Comparison of ENCODE assay signal across 16 cellular contexts in genomic region chr16:29985271-29985811, GRCh38. TPM values are rescaled to one million over a fixed set of nuclear protein-coding genes. Genes with fewer than 3 reads are reported as not detected.
DNase-seq lines count a peak whose midpoint lies in the region; ATAC-seq, FAIRE-seq and TF ChIP-seq lines count a peak whose summit lies in the region.
"Had no signal": no experiment of that assay in that cellular context is flagged by ENCODE, and none has a peak within 500 bp of the region (broad histone marks: within the 10 kb centered on the region; RNA-seq: fewer than 3 reads in every experiment).

No MANE protein-coding gene starts in this region.

- BruUV-seq in endothelial cell of umbilical vein (replicated peaks; lab: Mats Ljungman, UMichigan), result TSS peak; percentile 6

- 92 to 93% methylated on average over 26 to 28 of the region's 28 CpGs for WGBS in aorta, 2 donors

- no peak for TF ChIP-seq POLR2A in endothelial cell of umbilical vein (IDR thresholded peaks at IDR 0.05; ENCODE audit: low read depth, low read length)

- ATAC-seq in Right ventricle myocardium superior (ENCODE audit: poor library complexity) (no peak), left cardiac atrium (no peak), aorta (ENCODE audit: low FRiP score) (no peak)

- H3K4me1 ChIP-seq in endothelial cell of umbilical vein (ENCODE audit: control insufficient read depth, extremely low read depth, insufficient read depth, low read length) (peaks cover under 1% of the 10 kb centered on the region), aorta (ENCODE audit: control insufficient read depth in 1 of 2, insufficient read depth in 2 of 2, low read length in 2 of 2) (no peaks in the 10 kb centered on the region)
- no peaks in the 10 kb centered on the region for H3K4me1 ChIP-seq in CD4-positive, alpha-beta memory T cell (ENCODE audit: insufficient read depth, low read length)
- H3K4me1 ChIP-seq: Peyer's patch had no signal

- H3K4me3 ChIP-seq in endothelial cell of umbilical vein (replicated peaks in 1 of 3; ENCODE audit: insufficient read depth in 1 of 3, low read depth in 1 of 3, low read length in 3 of 3) (no peak overlapping the region), aorta (ENCODE audit: low read length in 2 of 2) (no peak overlapping the region)
- no peak overlapping the region for H3K4me3 ChIP-seq in CD4-positive, alpha-beta memory T cell (ENCODE audit: low read length in 2 of 2)
- H3K4me3 ChIP-seq: Peyer's patch had no signal

- intact Hi-C loops in Right ventricle myocardium superior (cut with DNase I) (no loop called here), left cardiac atrium (cut with DNase I) (no loop called here), endothelial cell of umbilical vein (cut with micrococcal nuclease) (no loop called here), aorta (cut with DNase I) (no loop called here)
- intact Hi-C loops in CD4-positive, alpha-beta memory T cell (cut with micrococcal nuclease), result no loop called here

- H3K27me3 ChIP-seq in endothelial cell of umbilical vein (ENCODE audit: control insufficient read depth in 2 of 2, insufficient read depth in 2 of 2, low read length in 2 of 2) (no peaks in the 10 kb centered on the region), aorta (ENCODE audit: control insufficient read depth in 1 of 2, insufficient read depth in 2 of 2, low read length in 1 of 2) (no peaks in the 10 kb centered on the region)
- H3K27me3 ChIP-seq in CD4-positive, alpha-beta memory T cell (ENCODE audit: insufficient read depth, low read length), result no peaks in the 10 kb centered on the region
- H3K27me3 ChIP-seq: Peyer's patch had no signal

- H3K4me3 Mint-ChIP-seq in CD4-positive, alpha-beta memory T cell, result no peak overlapping the region
- H3K4me3 Mint-ChIP-seq: CD8-positive, alpha-beta memory T cell; H9 had no signal

- H3K27me3 Mint-ChIP-seq in CD4-positive, alpha-beta memory T cell, result no peaks in the 10 kb centered on the region
- H3K27me3 Mint-ChIP-seq: CD8-positive, alpha-beta memory T cell had no signal

- H3K9me3 ChIP-seq in endothelial cell of umbilical vein (replicated peaks; ENCODE audit: control insufficient read depth, insufficient read depth, low read length) (no peaks in the 10 kb centered on the region), aorta (ENCODE audit: control insufficient read depth, low read length) (no peaks in the 10 kb centered on the region)
- H3K9me3 ChIP-seq in CD4-positive, alpha-beta memory T cell (ENCODE audit: control insufficient read depth in 1 of 2, low read length in 2 of 2), result no peaks in the 10 kb centered on the region
- H3K9me3 ChIP-seq: Peyer's patch had no signal

- H3K79me2 ChIP-seq in endothelial cell of umbilical vein (ENCODE audit: control insufficient read depth, insufficient read depth, low read length), result peaks cover 3% of the 10 kb centered on the region

- no peak overlapping the region for H3K9ac ChIP-seq in endothelial cell of umbilical vein (replicated peaks; ENCODE audit: extremely low read depth, insufficient read depth, low read length)

- CTCF ChIA-PET in endothelial cell of umbilical vein (lab: Charles Lee), result interaction anchor here (0.7 to 2.1 kb wide), 4 partner anchors 11 to 178 kb away, joined by 3 to 6 read pairs (median 3); partner anchors contain the start of genes HIRIP3 and INO80E
- CTCF ChIA-PET in CD4-positive, alpha-beta memory T cell (lab: Charles Lee; ENCODE audit: partially characterized antibody), result interaction anchor here (1.1 kb wide), 1 partner anchor 8 kb away, joined by 3 read pairs; no protein-coding TSS in a partner anchor

- H3K36me3 ChIP-seq in endothelial cell of umbilical vein (ENCODE audit: control insufficient read depth in 2 of 2, extremely low read depth in 1 of 2, insufficient read depth in 2 of 2, low read length in 2 of 2) (peaks cover 47 to 88% of the 10 kb centered on the region in 2 experiments), aorta (ENCODE audit: control insufficient read depth in 1 of 2, insufficient read depth in 2 of 2, low read length in 1 of 2) (peaks cover 8 to 9% of the 10 kb centered on the region in 2 donors)
- H3K36me3 ChIP-seq in CD4-positive, alpha-beta memory T cell (ENCODE audit: insufficient read depth, low read length), result peaks cover 76% of the 10 kb centered on the region

- peaks cover 56 to 80% of the 10 kb centered on the region in 2 donors for H3K36me3 Mint-ChIP-seq in CD4-positive, alpha-beta memory T cell

- peak; percentile 37 for DNase-seq in Right ventricle myocardium superior
- DNase-seq in left cardiac atrium, result no peak
- no peak for DNase-seq in endothelial cell of umbilical vein (ENCODE audit: low read depth, low spot score)
- DNase-seq in aorta, result peak; percentile 41 to 69
- no peak for DNase-seq in CD4-positive, alpha-beta memory T cell
- DNase-seq in NCI-H82 (lab: John Stamatoyannopoulos, UW), result no peak
- DNase-seq: H9, Kasumi-1, MM.1S, NCI-H1092 treated with DMSO at 0.1 percent for 48 hours, NCI-H2081 treated with DMSO at 0.1 percent for 48 hours, NCI-H510A, SIG-M5 had no signal

- no peaks in the 10 kb centered on the region for H3K9me3 Mint-ChIP-seq in CD4-positive, alpha-beta memory T cell
- H3K9me3 Mint-ChIP-seq: CD8-positive, alpha-beta memory T cell; H9 had no signal

- FAIRE-seq in endothelial cell of umbilical vein (lab: Jason Lieb, UNC), result no peak

- peaks cover 0 to 2% (median 0%) of the 10 kb centered on the region in 4 donors for H3K4me1 Mint-ChIP-seq in CD4-positive, alpha-beta memory T cell
- H3K4me1 Mint-ChIP-seq: CD8-positive, alpha-beta memory T cell; H9 had no signal

- H3K27ac ChIP-seq in endothelial cell of umbilical vein (ENCODE audit: insufficient read depth, low read depth, low read length), result no peak overlapping the region
- H3K27ac ChIP-seq in aorta (ENCODE audit: low read depth in 1 of 2, low read length in 2 of 2), result no peak overlapping the region
- H3K27ac ChIP-seq in CD4-positive, alpha-beta memory T cell (ENCODE audit: low read depth, low read length), result no peak overlapping the region
- H3K27ac ChIP-seq: Peyer's patch had no signal

- H3K9me1 ChIP-seq in endothelial cell of umbilical vein (replicated peaks; ENCODE audit: control insufficient read depth, extremely low read depth, insufficient read depth, low read length), result no peaks in the 10 kb centered on the region

- no peak overlapping the region for H3K27ac Mint-ChIP-seq in CD4-positive, alpha-beta memory T cell
- H3K27ac Mint-ChIP-seq: H9 had no signal

- dilution Hi-C loops in endothelial cell of umbilical vein (cut with MboI; ENCODE audit: extremely low pct_ligation_motif_present, low sequenced_read_pairs), result no loop called here

- POLR2A ChIA-PET in endothelial cell of umbilical vein (lab: Charles Lee), result interaction anchor here (1.1 to 1.2 kb wide), 2 partner anchors 10 to 12 kb away, joined by 3 read pairs; partner anchors contain the start of gene HIRIP3
- POLR2A ChIA-PET in CD4-positive, alpha-beta memory T cell (lab: Charles Lee; ENCODE audit: partially characterized antibody), result no interaction called here

- H4K20me1 ChIP-seq in endothelial cell of umbilical vein (replicated peaks; ENCODE audit: control insufficient read depth, extremely low read depth, insufficient read depth, low read length), result no peaks in the 10 kb centered on the region

- no peak overlapping the region for H2AFZ ChIP-seq in endothelial cell of umbilical vein (ENCODE audit: low read depth, low read length)

- TF ChIP-seq CTCF in endothelial cell of umbilical vein (IDR thresholded peaks at IDR 0.05; ENCODE audit: extremely low read depth in 1 of 2, insufficient read depth in 1 of 2, low read depth in 1 of 2, low read length in 2 of 2), result no peak

- H3K4me2 ChIP-seq in endothelial cell of umbilical vein (ENCODE audit: insufficient read depth, low read length), result no peak overlapping the region

RNA-seq across cellular contexts. Expression of gene HIRIP3, which starts 10.1 kb away (rescaled TPM):
- total RNA-seq in Right ventricle myocardium superior (19.5 TPM), left cardiac atrium (10 to 100 TPM; 13.0 to 18.4 TPM), endothelial cell of umbilical vein (8.6 and 8.7 TPM in 2 replicates), aorta (1 to 10 TPM; 7.9 to 8.8 TPM)
- polyA plus RNA-seq in endothelial cell of umbilical vein (6.7 and 7.2 TPM in 2 replicates), aorta (10 to 100 TPM; 13.3 to 23.6 TPM)
- polyA plus RNA-seq in endothelial cell of umbilical vein (2011; cell fraction: cytosol; rRNA removed), result 8.2 and 8.8 TPM in 2 replicates
- 3.6 and 5.0 TPM in 2 replicates for polyA plus RNA-seq in endothelial cell of umbilical vein (2011; cell fraction: nucleus; rRNA removed)
- 5.0 and 6.0 TPM in 2 replicates for polyA plus RNA-seq in endothelial cell of umbilical vein (2012)
- 1.5 and 2.9 TPM in 2 replicates for polyA minus RNA-seq in endothelial cell of umbilical vein
- 14.5 TPM for polyA minus RNA-seq in endothelial cell of umbilical vein (2011; cell fraction: cytosol; rRNA and poly(A)+ RNA removed)
- polyA minus RNA-seq in endothelial cell of umbilical vein (2011; cell fraction: nucleus; rRNA and poly(A)+ RNA removed), result 0.96 and 1.9 TPM in 2 replicates
- 10 to 100 TPM; 19.2 to 19.7 TPM for total RNA-seq in CD4-positive, alpha-beta memory T cell
- polyA plus RNA-seq in CD4-positive, alpha-beta memory T cell, result 10 to 100 TPM; 21.4 to 26.0 TPM

RNA-seq across cellular contexts. Expression of gene INO80E, which starts 10.7 kb away (rescaled TPM):
- total RNA-seq in Right ventricle myocardium superior (28.0 TPM), left cardiac atrium (10 to 100 TPM; 33.6 to 35.9 TPM), endothelial cell of umbilical vein (76.4 and 84.1 TPM in 2 replicates), aorta (10 to 100 TPM; 46.1 to 73.1 TPM)
- polyA plus RNA-seq in endothelial cell of umbilical vein (41.7 and 42.7 TPM in 2 replicates), aorta (100 to 1,000 TPM in 1 of 2 donors, 10 to 100 TPM in 1; 51.0 to 108 TPM)
- 41.6 and 53.4 TPM in 2 replicates for polyA plus RNA-seq in endothelial cell of umbilical vein (2011; cell fraction: cytosol; rRNA removed)
- polyA plus RNA-seq in endothelial cell of umbilical vein (2011; cell fraction: nucleus; rRNA removed), result 53.2 and 82.2 TPM in 2 replicates
- polyA plus RNA-seq in endothelial cell of umbilical vein (2012), result 48.9 and 55.5 TPM in 2 replicates
- polyA minus RNA-seq in endothelial cell of umbilical vein, result 15.1 and 15.5 TPM in 2 replicates
- polyA minus RNA-seq in endothelial cell of umbilical vein (2011; cell fraction: cytosol; rRNA and poly(A)+ RNA removed), result 23.2 TPM
- 5.2 and 13.4 TPM in 2 replicates for polyA minus RNA-seq in endothelial cell of umbilical vein (2011; cell fraction: nucleus; rRNA and poly(A)+ RNA removed)
- 100 to 1,000 TPM; 124 to 126 TPM for total RNA-seq in CD4-positive, alpha-beta memory T cell
- 1 to 10 TPM; 6.7 to 7.3 TPM for polyA plus RNA-seq in CD4-positive, alpha-beta memory T cell

RNA-seq across cellular contexts. Expression of gene TAOK2, which starts 11.7 kb away (rescaled TPM):
- total RNA-seq in Right ventricle myocardium superior (29.7 TPM), left cardiac atrium (10 to 100 TPM; 33.6 to 45.8 TPM), endothelial cell of umbilical vein (112 and 114 TPM in 2 replicates), aorta (10 to 100 TPM; 37.5 to 57.7 TPM)
- polyA plus RNA-seq in endothelial cell of umbilical vein (52.8 and 57.5 TPM in 2 replicates), aorta (10 to 100 TPM in 1 of 2 donors, 1 to 10 TPM in 1; 7.6 to 24.2 TPM)
- polyA plus RNA-seq in endothelial cell of umbilical vein (2011; cell fraction: cytosol; rRNA removed), result 31.8 and 41.7 TPM in 2 replicates
- 179 and 192 TPM in 2 replicates for polyA plus RNA-seq in endothelial cell of umbilical vein (2011; cell fraction: nucleus; rRNA removed)
- 44.4 and 50.9 TPM in 2 replicates for polyA plus RNA-seq in endothelial cell of umbilical vein (2012)
- polyA minus RNA-seq in endothelial cell of umbilical vein, result 71.1 and 77.2 TPM in 2 replicates
- 15.8 TPM for polyA minus RNA-seq in endothelial cell of umbilical vein (2011; cell fraction: cytosol; rRNA and poly(A)+ RNA removed)
- 63.8 and 70.5 TPM in 2 replicates for polyA minus RNA-seq in endothelial cell of umbilical vein (2011; cell fraction: nucleus; rRNA and poly(A)+ RNA removed)
- 10 to 100 TPM; 53.8 to 56.0 TPM for total RNA-seq in CD4-positive, alpha-beta memory T cell
- 1 to 10 TPM; 1.7 to 8.2 TPM for polyA plus RNA-seq in CD4-positive, alpha-beta memory T cell

RNA-seq across cellular contexts. Expression of gene TMEM219, which starts 23.5 kb away (rescaled TPM):
- total RNA-seq in Right ventricle myocardium superior, result 70.6 TPM
- total RNA-seq in left cardiac atrium, result 10 to 100 TPM; 73.8 to 78.8 TPM
- 99.4 and 110 TPM in 2 replicates for total RNA-seq in endothelial cell of umbilical vein
- polyA plus RNA-seq in endothelial cell of umbilical vein, result 182 and 201 TPM in 2 replicates
- polyA plus RNA-seq in endothelial cell of umbilical vein (2011; cell fraction: cytosol; rRNA removed), result 108 and 128 TPM in 2 replicates
- polyA plus RNA-seq in endothelial cell of umbilical vein (2011; cell fraction: nucleus; rRNA removed), result 182 and 187 TPM in 2 replicates
- polyA plus RNA-seq in endothelial cell of umbilical vein (2012), result 101 and 131 TPM in 2 replicates
- 76.4 and 77.6 TPM in 2 replicates for polyA minus RNA-seq in endothelial cell of umbilical vein
- 22.7 TPM for polyA minus RNA-seq in endothelial cell of umbilical vein (2011; cell fraction: cytosol; rRNA and poly(A)+ RNA removed)
- 29.9 and 34.0 TPM in 2 replicates for polyA minus RNA-seq in endothelial cell of umbilical vein (2011; cell fraction: nucleus; rRNA and poly(A)+ RNA removed)
- total RNA-seq in aorta, result 100 to 1,000 TPM in 1 of 2 donors, 10 to 100 TPM in 1; 88.0 to 115 TPM
- polyA plus RNA-seq in aorta, result 100 to 1,000 TPM; 189 to 244 TPM
- total RNA-seq in CD4-positive, alpha-beta memory T cell, result 100 to 1,000 TPM in 1 of 2 experiments, 10 to 100 TPM in 1; 80.8 to 103 TPM
- 100 to 1,000 TPM; 209 to 250 TPM for polyA plus RNA-seq in CD4-positive, alpha-beta memory T cell

RNA-seq across cellular contexts. Expression of gene DOC2A, which starts 25.5 kb away (rescaled TPM):
- 0.13 TPM for total RNA-seq in Right ventricle myocardium superior
- total RNA-seq in left cardiac atrium, result under 1 TPM; 0.63 to 0.77 TPM
- 0.58 and 0.60 TPM in 2 replicates for total RNA-seq in endothelial cell of umbilical vein
- 0.63 and 1.1 TPM in 2 replicates for polyA plus RNA-seq in endothelial cell of umbilical vein
- polyA plus RNA-seq in endothelial cell of umbilical vein (2011; cell fraction: cytosol; rRNA removed), result 0.12 and 0.28 TPM in 2 replicates
- 4.5 and 4.6 TPM in 2 replicates for polyA plus RNA-seq in endothelial cell of umbilical vein (2011; cell fraction: nucleus; rRNA removed)
- polyA plus RNA-seq in endothelial cell of umbilical vein (2012), result 0.46 TPM in 1 of 2 replicates, not detected in the other
- 0.25 and 0.34 TPM in 2 replicates for polyA minus RNA-seq in endothelial cell of umbilical vein
- not detected for polyA minus RNA-seq in endothelial cell of umbilical vein (2011; cell fraction: cytosol; rRNA and poly(A)+ RNA removed)
- 0.82 TPM in 2 replicates for polyA minus RNA-seq in endothelial cell of umbilical vein (2011; cell fraction: nucleus; rRNA and poly(A)+ RNA removed)
- total RNA-seq in aorta, result 1 to 10 TPM in 1 of 2 donors, under 1 TPM in 1; 0.23 to 1.8 TPM
- polyA plus RNA-seq in aorta, result under 1 TPM in 1 of 2 donors, not detected in 1; 0.08 TPM
- under 1 TPM in 1 of 2 experiments, not detected in 1; 0.80 TPM for total RNA-seq in CD4-positive, alpha-beta memory T cell
- not detected for polyA plus RNA-seq in CD4-positive, alpha-beta memory T cell
- total RNA-seq: G401 had no signal
- polyA plus RNA-seq: CD8-positive, alpha-beta memory T cell had no signal

Comparison
In these comparisons a context has a peak if more than half of its experiments do, and no peak if none do; other contexts are left out.
1. DNase-seq: peak in Right ventricle myocardium superior (single experiment) and aorta (2 of 2); none in left cardiac atrium (single experiment), endothelial cell of umbilical vein (single experiment), CD4-positive, alpha-beta memory T cell (0 of 5) and NCI-H82 (single experiment).